In genomic region chr1:43688109-43688387, GRCh38 we compare ENCODE assay signal across 13 cellular contexts.
"Had no signal": no experiment of that assay in that cellular context is flagged by ENCODE, and none has a peak within 500 bp of the region (broad histone marks: within the 10 kb centered on the region; RNA-seq: fewer than 3 reads in every experiment).

No MANE protein-coding gene starts in this region.

- H3K27me3 ChIP-seq: heart right ventricle had no signal

- H3K9me3 ChIP-seq: heart right ventricle, thoracic aorta had no signal

- H3K4me3 ChIP-seq: heart right ventricle, thoracic aorta had no signal

- ATAC-seq: stimulated activated naive CD8-positive, alpha-beta T cell treated with anti-CD3 and anti-CD28 coated beads, Interleukin-15, amount 100 ng/mL, for 72 hours had no signal

- H3K27ac ChIP-seq: thoracic aorta had no signal

- DNase-seq: activated CD4-positive, alpha-beta T cell treated with anti-CD3 and anti-CD28 coated beads, Interleukin-2, amount 10 ng/mL, durations not matched to agents 7 days and 5 days; activated CD4-positive, CD25-positive, alpha-beta regulatory T cell; activated naive CD8-positive, alpha-beta T cell treated with anti-CD3 and anti-CD28 coated beads, Interleukin-2, amount 10 ng/mL, durations not matched to agents 7 days and 5 days; activated T-cell treated with anti-CD3 and anti-CD28 coated beads, Interleukin-2, amount 50 U/mL, for 24 hours; aorta; cortex of kidney; heart right ventricle; islet precursor cell; stimulated activated CD4-positive, alpha-beta T cell treated with anti-CD3 and anti-CD28 coated beads, Interleukin-15, amount 100 ng/mL, for 24 hours; stimulated activated CD4-positive, alpha-beta T cell treated with anti-CD3 and anti-CD28 coated beads, Interleukin-4, amount 100 ng/mL, for 24 hours; stimulated activated naive CD8-positive, alpha-beta T cell treated with anti-CD3 and anti-CD28 coated beads, Interleukin-15, amount 100 ng/mL, for 72 hours; T-helper 2 cell had no signal
